Comparison of ENCODE assay signal across 2 cellular contexts in genomic region chr20:4192378-4193048, GRCh38.
TF ChIP-seq lines count a peak whose summit lies in the region.

No MANE protein-coding gene starts in this region.

TF ChIP-seq in HEK293, 187 proteins besides CTCF, POLR2A, EP300 and RAD21 (continued from another document):
- no peak for TF ChIP-seq PRDM2 (tag by site-specific recombination; IDR thresholded peaks at IDR 0.05; ENCODE audit: borderline replicate concordance)
- TF ChIP-seq ZIC2 (tag by site-specific recombination; IDR thresholded peaks at IDR 0.05), result peak; percentile 13; the same call in 1 of the 2 replicates
- TF ChIP-seq ZNF791 (tag by site-specific recombination; IDR thresholded peaks at IDR 0.05), result no peak

TF ChIP-seq in WTC11, 78 proteins besides CTCF, POLR2A, EP300 and RAD21 (continued from another document):
- no peak for TF ChIP-seq MXD4 (CRISPR knock-in tag; IDR thresholded peaks at IDR 0.05; ENCODE audit: borderline replicate concordance)
- TF ChIP-seq STAT6 (CRISPR knock-in tag; conservative IDR thresholded peaks at IDR 0.05; ENCODE audit: low read depth), result no peak
- TF ChIP-seq PRRX2 (CRISPR knock-in tag; IDR thresholded peaks at IDR 0.05), result no peak
- no peak for TF ChIP-seq JUN (CRISPR knock-in tag; IDR thresholded peaks at IDR 0.05)
- TF ChIP-seq ELF4 (CRISPR knock-in tag; IDR thresholded peaks at IDR 0.05; ENCODE audit: low read depth), result no peak
- no peak for TF ChIP-seq FOXP4 (CRISPR knock-in tag; IDR thresholded peaks at IDR 0.05)
- no peak for TF ChIP-seq AFF4 (CRISPR knock-in tag; IDR thresholded peaks at IDR 0.05; ENCODE audit: borderline replicate concordance)
- TF ChIP-seq NR2C2 (CRISPR knock-in tag; IDR thresholded peaks at IDR 0.05), result no peak
- TF ChIP-seq ZNF138 (CRISPR knock-in tag; conservative IDR thresholded peaks at IDR 0.05), result no peak
